Comparison of ENCODE assay signal across 19 cellular contexts in the genomic region with DNA sequence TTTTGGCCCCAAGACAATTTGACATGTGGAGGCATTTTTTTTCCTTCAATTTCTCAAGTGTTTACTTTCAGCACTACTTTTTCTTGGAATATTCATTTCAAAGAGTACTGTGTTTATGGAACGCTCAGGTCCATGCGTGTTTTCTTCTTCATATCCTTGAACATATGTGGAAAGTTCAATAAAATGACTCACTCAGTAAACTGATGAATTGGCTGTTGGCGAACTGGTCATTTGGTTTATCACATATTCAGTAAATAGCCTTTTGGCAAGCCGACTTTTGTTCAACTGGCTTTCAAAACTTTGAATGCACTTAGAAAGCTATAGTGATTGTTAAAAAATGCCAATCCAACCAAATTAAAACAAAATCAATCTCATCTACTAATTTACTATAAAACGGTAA.
"Had no signal": no experiment of that assay in that cellular context is flagged by ENCODE, and none has a peak within 500 bp of the region (broad histone marks: within the 10 kb centered on the region; RNA-seq: fewer than 3 reads in every experiment).

No MANE protein-coding gene starts in this region.

- H3K4me1 ChIP-seq: left lung, psoas muscle, testis, upper lobe of left lung had no signal

- H3K9me3 ChIP-seq: left lung, psoas muscle, testis, upper lobe of left lung had no signal

- H3K27me3 ChIP-seq: testis, upper lobe of left lung had no signal

- H3K36me3 ChIP-seq: left lung, upper lobe of left lung had no signal

- H3K4me3 ChIP-seq: left lung, psoas muscle, skin epidermis, upper lobe of left lung had no signal

- DNase-seq: activated CD4-positive, alpha-beta memory T cell treated with anti-CD3 and anti-CD28 coated beads, Interleukin-2, amount 10 ng/mL, durations not matched to agents 7 days and 5 days; activated CD4-positive, alpha-beta T cell treated with anti-CD3 and anti-CD28 coated beads for 48 hours; activated CD4-positive, CD25-positive, alpha-beta regulatory T cell; activated CD8-positive, alpha-beta memory T cell treated with anti-CD3 and anti-CD28 coated beads, Interleukin-2, amount 10 ng/mL, durations not matched to agents 7 days and 5 days; activated naive CD8-positive, alpha-beta T cell treated with anti-CD3 and anti-CD28 coated beads for 36 hours; amniotic stem cell; effector memory CD8-positive, alpha-beta T cell; foreskin melanocyte; glutamatergic neuron; kidney; left lung; psoas muscle; right cardiac atrium; stimulated activated CD4-positive, alpha-beta T cell treated with anti-CD3 and anti-CD28 coated beads, Interleukin-15, amount 100 ng/mL, for 24 hours; stimulated activated CD4-positive, alpha-beta T cell treated with anti-CD3 and anti-CD28 coated beads, Interleukin-4, amount 100 ng/mL, for 24 hours; T1000; testis; upper lobe of left lung had no signal

- H3K27ac ChIP-seq: left lung, psoas muscle, skin epidermis, testis, upper lobe of left lung had no signal
